ENCODE assay signal across 20 cellular contexts in genomic region chr17:35519442-35519841, GRCh38. TPM values are rescaled to one million over a fixed set of nuclear protein-coding genes. Genes with fewer than 3 reads are reported as not detected.
DNase-seq lines count a peak whose midpoint lies in the region; ATAC-seq lines count a peak whose summit lies in the region.
"Had no signal": no experiment of that assay in that cellular context is flagged by ENCODE, and none has a peak within 500 bp of the region (broad histone marks: within the 10 kb centered on the region; RNA-seq: fewer than 3 reads in every experiment).

No MANE protein-coding gene starts in this region.

- no peaks in the 10 kb centered on the region for H3K27me3 Mint-ChIP-seq in activated naive CD8-positive, alpha-beta T cell treated with anti-CD3 and anti-CD28 coated beads, Interleukin-2, amount 10 ng/mL, durations not matched to agents 7 days and 5 days
- H3K27me3 Mint-ChIP-seq in activated naive CD8-positive, alpha-beta T cell treated with anti-CD3 and anti-CD28 coated beads, Interleukin-2, amount 50 U/mL, for 24 hours = no peaks in the 10 kb centered on the region
- no peaks in the 10 kb centered on the region for H3K27me3 Mint-ChIP-seq in central memory CD8-positive, alpha-beta T cell
- H3K27me3 Mint-ChIP-seq: activated CD4-positive, alpha-beta T cell treated with anti-CD3 and anti-CD28 coated beads for 36 hours had no signal

- ATAC-seq in activated naive CD8-positive, alpha-beta T cell treated with anti-CD3 and anti-CD28 coated beads, Interleukin-2, amount 10 ng/mL, durations not matched to agents 7 days and 5 days (ENCODE audit: low read depth) = no peak
- ATAC-seq in activated naive CD8-positive, alpha-beta T cell treated with anti-CD3 and anti-CD28 coated beads, Interleukin-2, amount 50 U/mL, for 24 hours = no peak
- no peak for ATAC-seq in central memory CD8-positive, alpha-beta T cell (replicated peaks; ENCODE audit: extremely low read depth, poor library complexity, severe bottlenecking)
- no peak for ATAC-seq in stimulated activated effector memory CD8-positive, alpha-beta T cell treated with anti-CD3 and anti-CD28 coated beads, Interleukin-12 subunit alpha, Interleukin-12 subunit beta, amount 100 ng/mL, for 72 hours
- ATAC-seq: activated CD4-positive, alpha-beta T cell treated with anti-CD3 and anti-CD28 coated beads for 36 hours; GM23338 had no signal

- H3K4me1 Mint-ChIP-seq in activated naive CD8-positive, alpha-beta T cell treated with anti-CD3 and anti-CD28 coated beads, Interleukin-2, amount 10 ng/mL, durations not matched to agents 7 days and 5 days = peaks cover 86% of the 10 kb centered on the region
- peaks cover 80% of the 10 kb centered on the region for H3K4me1 Mint-ChIP-seq in activated naive CD8-positive, alpha-beta T cell treated with anti-CD3 and anti-CD28 coated beads, Interleukin-2, amount 50 U/mL, for 24 hours
- peaks cover 86% of the 10 kb centered on the region for H3K4me1 Mint-ChIP-seq in central memory CD8-positive, alpha-beta T cell
- peaks cover 98% of the 10 kb centered on the region for H3K4me1 Mint-ChIP-seq in stimulated activated effector memory CD8-positive, alpha-beta T cell treated with anti-CD3 and anti-CD28 coated beads, Interleukin-12 subunit alpha, Interleukin-12 subunit beta, amount 100 ng/mL, for 72 hours

- H3K4me3 Mint-ChIP-seq in activated naive CD8-positive, alpha-beta T cell treated with anti-CD3 and anti-CD28 coated beads, Interleukin-2, amount 10 ng/mL, durations not matched to agents 7 days and 5 days = peak overlapping the region; percentile 53
- H3K4me3 Mint-ChIP-seq in activated naive CD8-positive, alpha-beta T cell treated with anti-CD3 and anti-CD28 coated beads, Interleukin-2, amount 50 U/mL, for 24 hours = no peak overlapping the region
- H3K4me3 Mint-ChIP-seq in central memory CD8-positive, alpha-beta T cell = peak overlapping the region; percentile 74
- H3K4me3 Mint-ChIP-seq in stimulated activated effector memory CD8-positive, alpha-beta T cell treated with anti-CD3 and anti-CD28 coated beads, Interleukin-12 subunit alpha, Interleukin-12 subunit beta, amount 100 ng/mL, for 72 hours = peak overlapping the region; percentile 70
- H3K4me3 Mint-ChIP-seq: activated CD4-positive, alpha-beta T cell treated with anti-CD3 and anti-CD28 coated beads for 36 hours; GM23338 had no signal

- POLR2A ChIA-PET in activated naive CD8-positive, alpha-beta T cell treated with anti-CD3 and anti-CD28 coated beads, Interleukin-2, amount 10 ng/mL, durations not matched to agents 7 days and 5 days (lab: Charles Lee) = no interaction called here

- H3K36me3 Mint-ChIP-seq in activated naive CD8-positive, alpha-beta T cell treated with anti-CD3 and anti-CD28 coated beads, Interleukin-2, amount 10 ng/mL, durations not matched to agents 7 days and 5 days = peaks cover 59% of the 10 kb centered on the region
- H3K36me3 Mint-ChIP-seq in activated naive CD8-positive, alpha-beta T cell treated with anti-CD3 and anti-CD28 coated beads, Interleukin-2, amount 50 U/mL, for 24 hours (ENCODE audit: low read depth) = peaks cover 49% of the 10 kb centered on the region
- H3K36me3 Mint-ChIP-seq in central memory CD8-positive, alpha-beta T cell (ENCODE audit: insufficient read depth) = peaks cover 51% of the 10 kb centered on the region
- peaks cover 99% of the 10 kb centered on the region for H3K36me3 Mint-ChIP-seq in stimulated activated effector memory CD8-positive, alpha-beta T cell treated with anti-CD3 and anti-CD28 coated beads, Interleukin-12 subunit alpha, Interleukin-12 subunit beta, amount 100 ng/mL, for 72 hours

- H3K27ac Mint-ChIP-seq in activated naive CD8-positive, alpha-beta T cell treated with anti-CD3 and anti-CD28 coated beads, Interleukin-2, amount 10 ng/mL, durations not matched to agents 7 days and 5 days = no peak overlapping the region
- no peak overlapping the region for H3K27ac Mint-ChIP-seq in activated naive CD8-positive, alpha-beta T cell treated with anti-CD3 and anti-CD28 coated beads, Interleukin-2, amount 50 U/mL, for 24 hours
- peak overlapping the region; percentile 94 for H3K27ac Mint-ChIP-seq in central memory CD8-positive, alpha-beta T cell (ENCODE audit: low read depth)
- H3K27ac Mint-ChIP-seq in stimulated activated effector memory CD8-positive, alpha-beta T cell treated with anti-CD3 and anti-CD28 coated beads, Interleukin-12 subunit alpha, Interleukin-12 subunit beta, amount 100 ng/mL, for 72 hours = peak overlapping the region; percentile 80
- H3K27ac Mint-ChIP-seq: activated CD4-positive, alpha-beta T cell treated with anti-CD3 and anti-CD28 coated beads for 36 hours; GM23338 had no signal

- no peaks in the 10 kb centered on the region for H3K9me3 Mint-ChIP-seq in activated naive CD8-positive, alpha-beta T cell treated with anti-CD3 and anti-CD28 coated beads, Interleukin-2, amount 10 ng/mL, durations not matched to agents 7 days and 5 days
- H3K9me3 Mint-ChIP-seq in activated naive CD8-positive, alpha-beta T cell treated with anti-CD3 and anti-CD28 coated beads, Interleukin-2, amount 50 U/mL, for 24 hours = no peaks in the 10 kb centered on the region
- no peaks in the 10 kb centered on the region for H3K9me3 Mint-ChIP-seq in central memory CD8-positive, alpha-beta T cell
- H3K9me3 Mint-ChIP-seq in stimulated activated effector memory CD8-positive, alpha-beta T cell treated with anti-CD3 and anti-CD28 coated beads, Interleukin-12 subunit alpha, Interleukin-12 subunit beta, amount 100 ng/mL, for 72 hours = no peaks in the 10 kb centered on the region
- H3K9me3 Mint-ChIP-seq: GM23338 had no signal

- DNase-seq in activated naive CD8-positive, alpha-beta T cell treated with anti-CD3 and anti-CD28 coated beads, Interleukin-2, amount 10 ng/mL, durations not matched to agents 7 days and 5 days = no peak
- DNase-seq in activated naive CD8-positive, alpha-beta T cell treated with anti-CD3 and anti-CD28 coated beads, Interleukin-2, amount 50 U/mL, for 24 hours = no peak
- DNase-seq in NCI-H345 treated with DMSO at 0.1 percent for 48 hours (lab: John Stamatoyannopoulos, UW; ENCODE audit: unreplicated experiment) (peak; percentile 6), mucosa of gallbladder (ENCODE audit: low spot score) (no peak)
- no peak for DNase-seq in central memory CD8-positive, alpha-beta T cell (ENCODE audit: low spot score in 2 of 2)
- DNase-seq in stimulated activated effector memory CD8-positive, alpha-beta T cell treated with anti-CD3 and anti-CD28 coated beads, Interleukin-12 subunit alpha, Interleukin-12 subunit beta, amount 100 ng/mL, for 72 hours (ENCODE audit: low spot score in 2 of 2) = peak in 1 of 2 donors; percentile 47
- no peak for DNase-seq in stimulated activated CD4-positive, alpha-beta T cell treated with anti-CD3 and anti-CD28 coated beads, Interleukin-1b, Interleukin-23, amount 100 ng/mL, for 48 hours
- DNase-seq: activated CD4-positive, alpha-beta T cell treated with anti-CD3 and anti-CD28 coated beads for 36 hours; AML-193; DMS 273 treated with DMSO at 0.1 percent for 48 hours; left ventricle myocardium inferior; MM.1S; NCI-H187; NCI-H524 treated with DMSO at 0.1 percent for 48 hours; SIG-M5; stimulated activated CD4-positive, alpha-beta T cell treated with anti-CD3 and anti-CD28 coated beads, Interleukin-4, amount 100 ng/mL, for 24 hours had no signal

RNA-seq across cellular contexts. Expression of gene SLFN12L, which starts 18.0 kb away (rescaled TPM):
- total RNA-seq in activated naive CD8-positive, alpha-beta T cell treated with anti-CD3 and anti-CD28 coated beads, Interleukin-2, amount 10 ng/mL, durations not matched to agents 7 days and 5 days = 100 to 1,000 TPM; 133 to 139 TPM
- 3.3 TPM for total RNA-seq in mucosa of gallbladder
- total RNA-seq: endothelial cell of umbilical vein, GM23338, OCI-LY7 had no signal

RNA-seq across cellular contexts. Expression of gene SLFN14, which starts 41.2 kb away (rescaled TPM):
- total RNA-seq in activated naive CD8-positive, alpha-beta T cell treated with anti-CD3 and anti-CD28 coated beads, Interleukin-2, amount 10 ng/mL, durations not matched to agents 7 days and 5 days = not detected
- total RNA-seq in mucosa of gallbladder = not detected
- total RNA-seq: activated CD4-positive, alpha-beta T cell treated with anti-CD3 and anti-CD28 coated beads for 36 hours; astrocyte; endothelial cell of umbilical vein; left ventricle myocardium inferior; OCI-LY7 had no signal

RNA-seq across cellular contexts. Expression of gene PEX12, which starts 58.9 kb away (rescaled TPM):
- total RNA-seq in activated naive CD8-positive, alpha-beta T cell treated with anti-CD3 and anti-CD28 coated beads, Interleukin-2, amount 10 ng/mL, durations not matched to agents 7 days and 5 days = 1 to 10 TPM; 4.4 to 4.6 TPM
- 7.5 TPM for total RNA-seq in mucosa of gallbladder

Comparison
In these comparisons a context has a peak if more than half of its experiments do, and no peak if none do; other contexts are left out.
1. H3K27ac Mint-ChIP-seq: peak in central memory CD8-positive, alpha-beta T cell (single experiment) and stimulated activated effector memory CD8-positive, alpha-beta T cell treated with anti-CD3 and anti-CD28 coated beads, Interleukin-12 subunit alpha, Interleukin-12 subunit beta, amount 100 ng/mL, for 72 hours (single experiment); none in activated naive CD8-positive, alpha-beta T cell treated with anti-CD3 and anti-CD28 coated beads, Interleukin-2, amount 10 ng/mL, durations not matched to agents 7 days and 5 days (single experiment) and activated naive CD8-positive, alpha-beta T cell treated with anti-CD3 and anti-CD28 coated beads, Interleukin-2, amount 50 U/mL, for 24 hours (single experiment).
2. RNA of gene SLFN12L, which starts 18.0 kb away (total RNA-seq): 133 to 139 TPM in activated naive CD8-positive, alpha-beta T cell treated with anti-CD3 and anti-CD28 coated beads, Interleukin-2, amount 10 ng/mL, durations not matched to agents 7 days and 5 days; 3.3 TPM in mucosa of gallbladder (single experiment); every median in the first group is over 10 times any median in the second.